Comparison of ENCODE assay signal across 8 cellular contexts in the genomic region with DNA sequence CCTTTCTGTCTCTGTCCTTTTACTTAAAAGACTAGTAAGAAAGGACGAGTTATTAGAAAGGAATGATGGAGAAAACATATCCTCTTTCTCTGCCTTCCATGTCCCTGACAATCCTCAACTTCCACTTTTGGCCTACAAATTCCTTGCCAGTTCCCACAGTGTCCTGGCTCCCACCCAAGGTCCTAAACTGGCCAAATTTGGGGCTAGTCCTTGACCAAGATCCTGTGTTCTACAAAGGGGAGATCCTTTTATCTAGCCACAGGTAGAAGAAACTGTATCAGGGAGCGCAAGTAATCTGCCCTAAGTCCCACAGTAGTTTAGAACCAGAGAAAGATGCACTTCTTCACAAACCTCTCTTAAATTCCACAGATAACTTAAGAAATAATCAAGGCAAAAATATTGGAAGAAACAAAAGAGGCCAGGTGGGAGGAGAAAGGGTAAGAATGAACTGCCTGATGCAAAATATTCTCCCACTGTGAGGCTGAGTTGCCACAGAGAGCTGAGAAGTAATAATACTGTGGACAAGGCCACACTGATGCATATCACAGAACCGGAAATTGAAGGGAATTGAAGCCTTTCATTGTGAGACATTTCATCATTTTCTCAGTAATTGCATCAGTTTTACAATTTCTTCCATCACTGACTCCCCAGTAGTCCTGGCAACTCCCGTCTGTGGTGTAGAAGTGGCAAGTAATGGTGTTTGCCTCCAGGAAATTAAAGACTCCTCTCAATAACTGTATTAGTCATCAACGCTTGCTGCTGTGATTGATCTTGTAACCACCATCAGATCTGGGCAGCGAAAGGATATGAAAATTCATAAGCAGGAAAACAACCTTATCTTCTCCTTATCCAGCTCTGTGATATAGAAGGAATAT. TPM values are rescaled to one million over a fixed set of nuclear protein-coding genes. Genes with fewer than 3 reads are reported as not detected.
DNase-seq lines count a peak whose midpoint lies in the region; ATAC-seq and TF ChIP-seq lines count a peak whose summit lies in the region.

No MANE protein-coding gene starts in this region.

- peaks cover 7 to 19% (median 8%) of the 10 kb centered on the region in 3 donors for H3K4me1 Mint-ChIP-seq in T-cell

- peak overlapping the region in 1 of 2 donors; percentile 15 for H3K27ac Mint-ChIP-seq in T-cell

- no peak for TF ChIP-seq CTCF in GM06990 (IDR thresholded peaks at IDR 0.05; ENCODE audit: insufficient read depth, low read length, poor library complexity, severe bottlenecking)
- TF ChIP-seq CTCF in adrenal gland (IDR thresholded peaks at IDR 0.05) = no peak

- no peaks in the 10 kb centered on the region for H3K9me3 Mint-ChIP-seq in T-cell

- no peak overlapping the region for H3K4me3 Mint-ChIP-seq in T-cell

- intact Hi-C loops in adrenal gland (cut with DNase I) = no loop called here

- peaks cover 13% of the 10 kb centered on the region for H3K4me1 ChIP-seq in iPS-20b (ENCODE audit: insufficient read depth, low read length)
- H3K4me1 ChIP-seq in adrenal gland (replicated peaks in 1 of 2) = no peaks in the 10 kb centered on the region

- H3K36me3 ChIP-seq in GM06990 (ENCODE audit: control insufficient read depth, insufficient read depth, low read length) = no peaks in the 10 kb centered on the region
- no peaks in the 10 kb centered on the region for H3K36me3 ChIP-seq in iPS-20b (ENCODE audit: insufficient read depth, low read depth, low read length)
- H3K36me3 ChIP-seq in adrenal gland (replicated peaks in 1 of 2) = no peaks in the 10 kb centered on the region

- no peaks in the 10 kb centered on the region for H3K36me3 Mint-ChIP-seq in T-cell

- H3K27ac ChIP-seq in iPS-20b (ENCODE audit: low read length) (no peak overlapping the region), adrenal gland (no peak overlapping the region)

- ATAC-seq in HG02970 (IDR thresholded peaks at IDR 0.05; ENCODE audit: low FRiP score, unreplicated experiment) (peak; percentile 54), T-cell (replicated peaks in 1 of 4) (peak in 3 of 4 experiments; percentile 40 to 69 (median 54)), GM19035 (IDR thresholded peaks at IDR 0.05; ENCODE audit: unreplicated experiment) (no peak), GM18873 (IDR thresholded peaks at IDR 0.05; ENCODE audit: low FRiP score, unreplicated experiment) (no peak)

- peaks cover 0 to 4% of the 10 kb centered on the region in 2 donors for H3K27me3 Mint-ChIP-seq in T-cell

- H3K9ac ChIP-seq in iPS-20b (ENCODE audit: low read depth, low read length) = peak overlapping the region; percentile 32; the same call in 1 of the 2 replicates

- H3K9me3 ChIP-seq in iPS-20b (ENCODE audit: insufficient read depth, low read depth, low read length) (no peaks in the 10 kb centered on the region), adrenal gland (replicated peaks in 1 of 3) (no peaks in the 10 kb centered on the region)

- WGBS in adrenal gland, 4 donors = 54 to 65% (median 62%) methylated on average over 6 of the region's 6 CpGs

- no peak for TF ChIP-seq POLR2A in adrenal gland (IDR thresholded peaks at IDR 0.05)

- DNase-seq in GM06990 (ENCODE audit: extremely low read depth, insufficient read length) (peak; percentile 31), T-cell (no peak), activated gamma-delta T cell treated with Interleukin-2 at 50 U/mL for 16 hours (no peak), adrenal gland (no peak)

- CTCF ChIA-PET in T-cell (lab: Charles Lee) = interaction anchor here in 1 of 2 donors (0.6 to 1.7 kb wide), 3 partner anchors 11 to 273 kb away, joined by 4 to 7 read pairs (median 6); no protein-coding TSS in a partner anchor

- H3K27me3 ChIP-seq in GM06990 (replicated peaks; ENCODE audit: control insufficient read depth, insufficient read depth, low read length) = no peaks in the 10 kb centered on the region
- no peaks in the 10 kb centered on the region for H3K27me3 ChIP-seq in iPS-20b (ENCODE audit: insufficient read depth, low read length)
- H3K27me3 ChIP-seq in adrenal gland = no peaks in the 10 kb centered on the region

- POLR2A ChIA-PET in T-cell (lab: Charles Lee) = interaction anchor here in 1 of 2 donors (0.6 kb wide), 1 partner anchor 66 kb away, joined by 5 read pairs; no protein-coding TSS in a partner anchor

- H3K4me3 ChIP-seq in GM06990 (replicated peaks; ENCODE audit: low read depth, low read length) (no peak overlapping the region), iPS-20b (ENCODE audit: low read length) (no peak overlapping the region), adrenal gland (no peak overlapping the region)

RNA-seq across cellular contexts. Expression of gene DNAJC12, which starts 47.2 kb away (rescaled TPM):
- total RNA-seq in T-cell = under 1 TPM in 2 of 5 donors, not detected in 3; 0.20 to 0.28 TPM
- total RNA-seq in adrenal gland = 100 to 1,000 TPM in 2 of 8 donors, 10 to 100 TPM in 6; 38.7 to 228 (median 65.2) TPM
- polyA plus RNA-seq in adrenal gland = 100 to 1,000 TPM in 1 of 3 donors, 10 to 100 TPM in 2; 21.0 to 134 (median 58.4) TPM

Comparison
In these comparisons a context has a peak if more than half of its experiments do, and no peak if none do; other contexts are left out.
1. ATAC-seq: peak in HG02970 (single experiment) and T-cell (3 of 4); none in GM19035 (single experiment) and GM18873 (single experiment).
2. RNA of gene DNAJC12, which starts 47.2 kb away (total RNA-seq): 38.7 to 228 TPM in adrenal gland; 0.20 to 0.28 TPM in T-cell; every median in the first group is over 10 times any median in the second.